Comparison of ENCODE assay signal across 14 cellular contexts in the genomic region with DNA sequence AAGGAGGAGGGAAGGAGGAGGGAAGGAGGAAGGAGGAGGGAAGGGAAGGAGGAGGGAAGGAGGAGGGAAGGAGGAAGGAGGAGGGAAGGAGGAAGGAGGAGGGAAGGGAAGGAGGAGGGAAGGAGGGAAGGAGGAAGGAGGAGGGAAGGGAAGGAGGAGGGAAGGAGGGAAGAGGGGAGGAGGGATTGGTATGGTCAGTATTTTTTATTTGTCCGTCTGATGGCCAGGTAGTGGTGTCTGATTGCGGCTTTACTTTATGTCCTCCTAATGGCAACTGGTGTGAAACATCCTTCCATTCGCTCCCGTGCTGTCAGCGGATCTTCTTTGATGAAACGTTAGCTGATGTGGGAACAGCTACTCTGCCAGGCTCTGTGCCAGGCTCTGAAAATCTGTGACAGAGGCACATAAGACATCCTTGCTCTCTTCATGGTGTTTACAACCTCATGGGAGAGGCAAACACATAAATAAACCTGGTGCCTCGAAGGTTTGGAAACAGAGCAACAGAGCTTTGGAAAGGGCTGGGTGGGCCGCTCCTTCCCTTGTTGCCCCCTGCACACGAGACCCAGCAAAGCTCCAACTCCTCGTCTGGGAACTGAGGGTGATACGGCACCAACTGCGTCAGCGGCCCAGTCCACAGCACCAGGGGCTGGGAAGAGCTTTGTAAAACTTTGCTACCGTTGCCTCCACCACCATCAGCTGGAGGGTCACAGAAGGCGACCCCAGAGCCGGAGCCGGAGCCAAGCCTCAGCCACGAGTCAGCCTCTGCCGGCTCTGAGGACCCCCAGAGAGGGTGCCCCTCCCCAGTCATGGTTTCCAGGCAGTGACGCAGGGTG. TPM values are rescaled to one million over a fixed set of nuclear protein-coding genes. Genes with fewer than 3 reads are reported as not detected.
DNase-seq lines count a peak whose midpoint lies in the region; ATAC-seq, FAIRE-seq and TF ChIP-seq lines count a peak whose summit lies in the region.
"Had no signal": no experiment of that assay in that cellular context is flagged by ENCODE, and none has a peak within 500 bp of the region (broad histone marks: within the 10 kb centered on the region; RNA-seq: fewer than 3 reads in every experiment).

No MANE protein-coding gene starts in this region.

- DNase-seq in Right ventricle myocardium superior, result peak; percentile 22
- no peak for DNase-seq in right atrium auricular region (ENCODE audit: low spot score)
- DNase-seq in WTC11 (ENCODE audit: low spot score), result peak; percentile 9
- DNase-seq in urothelium cell line (ENCODE audit: low spot score), result no peak
- DNase-seq in activated CD8-positive, alpha-beta memory T cell treated with anti-CD3 and anti-CD28 coated beads, Interleukin-2, amount 50 U/mL, for 4 hours, result no peak
- no peak for DNase-seq in NCI-H82 (lab: John Stamatoyannopoulos, UW)
- DNase-seq in NCI-H748 treated with DMSO at 0.1 percent for 48 hours (lab: John Stamatoyannopoulos, UW), result no peak
- DNase-seq: ACHN, nucleus accumbens, SIG-M5, small intestine had no signal

- peaks cover 14% of the 10 kb centered on the region for H3K4me1 Mint-ChIP-seq in WTC11
- H3K4me1 Mint-ChIP-seq in nephron, result peaks cover 28% of the 10 kb centered on the region
- H3K4me1 Mint-ChIP-seq: activated naive CD4-positive, alpha-beta T cell treated with anti-CD3 and anti-CD28 coated beads, Interleukin-2, amount 50 U/mL, for 24 hours had no signal

- peaks cover 2% of the 10 kb centered on the region; the same call in 1 of the 2 replicates for H3K36me3 Mint-ChIP-seq in WTC11
- peaks cover 9% of the 10 kb centered on the region for H3K36me3 Mint-ChIP-seq in nephron (ENCODE audit: low read depth)
- H3K36me3 Mint-ChIP-seq: activated naive CD4-positive, alpha-beta T cell treated with anti-CD3 and anti-CD28 coated beads, Interleukin-2, amount 50 U/mL, for 24 hours; type B pancreatic cell had no signal

- CTCF ChIA-PET in WTC11 (lab: Charles Lee), result interaction anchor here (0.7 to 1.2 kb wide), 3 partner anchors 19 to 644 kb away, joined by 3 to 7 read pairs (median 3); no protein-coding TSS in a partner anchor

- H3K27ac ChIP-seq in right atrium auricular region, result no peak overlapping the region

- H3K27me3 ChIP-seq in right atrium auricular region, result no peaks in the 10 kb centered on the region

- ATAC-seq in Right ventricle myocardium superior (ENCODE audit: poor library complexity) (no peak), WTC11 (no peak)

- FAIRE-seq in urothelium cell line (lab: Jason Lieb, UNC), result peak; percentile 30
- FAIRE-seq: small intestine had no signal

- no peak overlapping the region for H3K4me3 ChIP-seq in right atrium auricular region

- intact Hi-C loops in Right ventricle myocardium superior (cut with DNase I), result no loop called here

- H3K27me3 Mint-ChIP-seq in WTC11 (ENCODE audit: low read depth) (peaks cover 4% of the 10 kb centered on the region; the same call in 1 of the 2 replicates), nephron (ENCODE audit: low read depth) (peaks cover 23% of the 10 kb centered on the region)
- H3K27me3 Mint-ChIP-seq: activated naive CD4-positive, alpha-beta T cell treated with anti-CD3 and anti-CD28 coated beads, Interleukin-2, amount 50 U/mL, for 24 hours had no signal

- H3K9me3 Mint-ChIP-seq in WTC11, result peaks cover 18% of the 10 kb centered on the region
- H3K9me3 Mint-ChIP-seq in nephron, result peaks cover 10% of the 10 kb centered on the region

- TF ChIP-seq CTCF in right atrium auricular region (IDR thresholded peaks at IDR 0.05) (no peak), WTC11 (IDR thresholded peaks at IDR 0.05) (no peak), nephron (IDR thresholded peaks at IDR 0.05; ENCODE audit: unreplicated experiment in 3 of 3) (no peak)

- no peaks in the 10 kb centered on the region for H3K36me3 ChIP-seq in right atrium auricular region

- POLR2A ChIA-PET in WTC11 (lab: Charles Lee), result no interaction called here

- peaks cover 0 to 5% of the 10 kb centered on the region in 2 donors for H3K9me3 ChIP-seq in right atrium auricular region

- H3K4me1 ChIP-seq in right atrium auricular region, result peaks cover 0 to 12% of the 10 kb centered on the region in 2 donors

- H3K4me3 Mint-ChIP-seq in WTC11 (no peak overlapping the region), nephron (no peak overlapping the region)
- H3K4me3 Mint-ChIP-seq: activated naive CD4-positive, alpha-beta T cell treated with anti-CD3 and anti-CD28 coated beads, Interleukin-2, amount 50 U/mL, for 24 hours; type B pancreatic cell had no signal

- H3K27ac Mint-ChIP-seq in WTC11, result no peak overlapping the region
- H3K27ac Mint-ChIP-seq in nephron, result peak overlapping the region in 2 of 3 experiments; percentile 24 to 79
- H3K27ac Mint-ChIP-seq: activated naive CD4-positive, alpha-beta T cell treated with anti-CD3 and anti-CD28 coated beads, Interleukin-2, amount 50 U/mL, for 24 hours; type B pancreatic cell had no signal

TF ChIP-seq in WTC11, 78 proteins besides CTCF, POLR2A, EP300 and RAD21:
- TF ChIP-seq ATF2 (CRISPR knock-in tag; IDR thresholded peaks at IDR 0.05; ENCODE audit: borderline replicate concordance, low read depth), result no peak
- TF ChIP-seq EMX1 (CRISPR knock-in tag; IDR thresholded peaks at IDR 0.05), result no peak
- no peak for TF ChIP-seq SMAD4 (CRISPR knock-in tag; IDR thresholded peaks at IDR 0.05)
- no peak for TF ChIP-seq IRF2 (CRISPR knock-in tag; IDR thresholded peaks at IDR 0.05; ENCODE audit: borderline replicate concordance, low read depth)
- no peak for TF ChIP-seq FOXP4 (CRISPR knock-in tag; IDR thresholded peaks at IDR 0.05)
- TF ChIP-seq PREB (CRISPR knock-in tag; IDR thresholded peaks at IDR 0.05; ENCODE audit: borderline replicate concordance), result no peak
- TF ChIP-seq E2F5 (CRISPR knock-in tag; IDR thresholded peaks at IDR 0.05), result no peak
- TF ChIP-seq, protein P1, sequence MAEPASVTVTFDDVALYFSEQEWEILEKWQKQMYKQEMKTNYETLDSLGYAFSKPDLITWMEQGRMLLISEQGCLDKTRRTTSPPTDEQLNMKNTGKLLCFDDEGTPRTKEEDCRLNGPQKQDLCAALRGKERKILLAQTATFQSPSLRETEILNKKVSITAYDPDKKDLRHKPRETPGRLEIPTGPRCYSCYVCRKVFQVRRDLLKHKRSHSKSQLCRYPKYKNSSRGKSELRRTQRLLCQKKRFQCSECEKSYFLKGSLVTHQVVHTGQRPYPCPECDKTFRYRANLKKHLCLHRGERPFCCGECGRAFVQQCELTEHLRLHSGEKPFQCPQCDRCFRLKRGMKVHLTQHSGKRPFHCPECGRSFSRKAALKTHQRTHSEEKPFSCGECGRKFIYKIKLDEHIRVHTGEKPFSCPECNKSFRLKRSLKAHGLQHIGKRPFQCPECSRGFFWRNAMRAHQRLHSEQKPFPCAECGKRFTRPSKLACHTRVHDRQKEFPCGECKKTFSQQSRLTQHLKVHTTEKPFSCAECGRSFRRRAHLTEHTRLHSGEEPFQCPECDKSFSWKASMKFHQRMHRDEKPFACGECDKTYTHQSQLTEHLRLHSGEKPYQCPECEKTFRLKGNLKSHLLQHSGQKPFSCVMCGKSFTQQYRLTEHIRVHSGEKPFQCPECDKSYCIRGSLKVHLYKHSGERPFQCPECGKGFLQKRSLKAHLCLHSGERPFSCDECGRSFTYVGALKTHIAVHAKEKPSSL (CRISPR knock-in tag; conservative IDR thresholded peaks at IDR 0.05), result no peak

RNA-seq across cellular contexts. Expression of gene PDGFA, which starts 40.3 kb away (rescaled TPM):
- 34.5 TPM for total RNA-seq in Right ventricle myocardium superior
- total RNA-seq in right atrium auricular region, result 10 to 100 TPM; 31.8 to 34.2 TPM
- total RNA-seq in WTC11 (2021), result 114 to 131 TPM (median 129 TPM) in 3 replicates

Comparison
In these comparisons a context has a peak if more than half of its experiments do, and no peak if none do; other contexts are left out.
1. DNase-seq: peak in Right ventricle myocardium superior (single experiment) and WTC11 (single experiment); none in right atrium auricular region (single experiment), urothelium cell line (single experiment), activated CD8-positive, alpha-beta memory T cell treated with anti-CD3 and anti-CD28 coated beads, Interleukin-2, amount 50 U/mL, for 4 hours (single experiment), NCI-H82 (single experiment) and NCI-H748 treated with DMSO at 0.1 percent for 48 hours (single experiment).